In the genomic region with DNA sequence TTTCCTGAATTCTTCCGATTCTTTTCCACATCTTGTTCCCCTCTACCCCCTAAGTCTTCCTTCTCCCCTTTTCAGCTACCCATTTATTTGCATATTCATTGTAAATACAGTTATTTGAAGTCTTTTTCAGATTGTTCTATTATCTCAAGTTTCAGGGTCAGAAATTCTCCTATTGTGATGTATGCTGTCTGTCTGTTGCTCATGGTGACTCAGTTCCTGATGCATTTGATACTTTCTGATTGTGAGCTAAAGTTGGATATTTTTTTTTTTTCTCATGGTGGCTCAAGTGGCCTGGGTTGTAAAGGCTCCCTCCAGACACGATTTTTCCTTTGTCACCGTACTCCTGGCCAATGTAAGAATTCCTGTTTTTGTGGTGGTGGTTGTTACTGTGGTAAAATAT, we compare ENCODE assay signal across 17 cellular contexts. TPM values are rescaled to one million over a fixed set of nuclear protein-coding genes. Genes with fewer than 3 reads are reported as not detected.
A peak's percentile ranks its signal among the peaks of the same experiment; 100 is the strongest.
DNase-seq lines count a peak whose midpoint lies in the region; ATAC-seq and TF ChIP-seq lines count a peak whose summit lies in the region.
"Had no signal": no experiment of that assay in that cellular context is flagged by ENCODE, and none has a peak within 500 bp of the region (broad histone marks: within the 10 kb centered on the region; RNA-seq: fewer than 3 reads in every experiment).

No MANE protein-coding gene starts in this region.

- H3K36me3 Mint-ChIP-seq in activated T-cell treated with anti-CD3 and anti-CD28 coated beads, Interleukin-2, amount 50 U/mL, for 72 hours (ENCODE audit: insufficient read depth in 2 of 2) = no peaks in the 10 kb centered on the region

- peak overlapping the region; percentile 90 for H3K27ac Mint-ChIP-seq in activated T-cell treated with anti-CD3 and anti-CD28 coated beads, Interleukin-2, amount 50 U/mL, for 72 hours

- no peak for DNase-seq in activated T-cell treated with anti-CD3 and anti-CD28 coated beads, Interleukin-2, amount 50 U/mL, for 72 hours
- no peak for DNase-seq in activated T-cell treated with anti-CD3 and anti-CD28 coated beads, Interleukin-2, amount 50 U/mL, for 1 hour
- DNase-seq in adipocyte (ENCODE audit: low read depth) (peak; percentile 34), fibroblast of pulmonary artery (ENCODE audit: low read depth) (peak; percentile 69)
- DNase-seq: activated CD4-positive, alpha-beta T cell treated with anti-CD3 and anti-CD28 coated beads, Interleukin-2, amount 10 ng/mL, durations not matched to agents 24 days and 14 days; KBM-7; mesendoderm; NCI-H1436 treated with DMSO at 0.1 percent for 48 hours; NCI-H510A treated with DMSO at 0.1 percent for 48 hours; OCI-M1; T-helper 2 cell; transverse colon had no signal

- H3K4me3 ChIP-seq in adipocyte (ENCODE audit: low read length) (no peak overlapping the region), fibroblast of pulmonary artery (replicated peaks; ENCODE audit: low read depth, low read length) (no peak overlapping the region)
- H3K4me3 ChIP-seq: A549, transverse colon had no signal

- H3K4me3 Mint-ChIP-seq in activated T-cell treated with anti-CD3 and anti-CD28 coated beads, Interleukin-2, amount 50 U/mL, for 72 hours = peak overlapping the region; percentile 25 to 79
- H3K4me3 Mint-ChIP-seq: activated CD4-positive, alpha-beta T cell treated with anti-CD3 and anti-CD28 coated beads, Interleukin-2, amount 10 ng/mL, durations not matched to agents 24 days and 14 days had no signal

- peak overlapping the region; percentile 99 for H3K27ac ChIP-seq in temporal lobe (ENCODE audit: low read depth, low read length)
- H3K27ac ChIP-seq: A549, transverse colon had no signal

- no peaks in the 10 kb centered on the region for H3K9me3 Mint-ChIP-seq in activated T-cell treated with anti-CD3 and anti-CD28 coated beads, Interleukin-2, amount 50 U/mL, for 72 hours
- H3K9me3 Mint-ChIP-seq: activated CD4-positive, alpha-beta T cell treated with anti-CD3 and anti-CD28 coated beads, Interleukin-2, amount 10 ng/mL, durations not matched to agents 24 days and 14 days had no signal

- H3K27me3 Mint-ChIP-seq in activated T-cell treated with anti-CD3 and anti-CD28 coated beads, Interleukin-2, amount 50 U/mL, for 72 hours (ENCODE audit: low read depth) = peaks cover 6% of the 10 kb centered on the region

- no peaks in the 10 kb centered on the region for H3K9me3 ChIP-seq in adipocyte (ENCODE audit: control insufficient read depth, low read length)
- H3K9me3 ChIP-seq: A549, transverse colon had no signal

- H3K4me1 ChIP-seq in adipocyte (ENCODE audit: control insufficient read depth, insufficient read depth, low read length) = no peaks in the 10 kb centered on the region
- H3K4me1 ChIP-seq: A549, transverse colon had no signal

- H3K27me3 ChIP-seq in adipocyte (replicated peaks; ENCODE audit: control insufficient read depth, insufficient read depth, low read length) = peaks cover 12% of the 10 kb centered on the region
- H3K27me3 ChIP-seq: transverse colon had no signal

- H3K4me1 Mint-ChIP-seq in activated T-cell treated with anti-CD3 and anti-CD28 coated beads, Interleukin-2, amount 50 U/mL, for 72 hours (ENCODE audit: low read depth) = peaks cover 54% of the 10 kb centered on the region

- no peak for TF ChIP-seq CTCF in fibroblast of pulmonary artery (IDR thresholded peaks at IDR 0.05; ENCODE audit: low read length, missing control alignments)

- H3K36me3 ChIP-seq in adipocyte (ENCODE audit: control insufficient read depth, insufficient read depth, low read length, severe bottlenecking) = no peaks in the 10 kb centered on the region
- H3K36me3 ChIP-seq: transverse colon had no signal

- H3K9ac ChIP-seq in adipocyte (ENCODE audit: low read length) = no peak overlapping the region

- ATAC-seq in activated T-cell treated with anti-CD3 and anti-CD28 coated beads, Interleukin-2, amount 50 U/mL, for 72 hours (replicated peaks in 1 of 2) = no peak
- ATAC-seq in GM21447 (IDR thresholded peaks at IDR 0.05; ENCODE audit: unreplicated experiment) (no peak), GM19035 (IDR thresholded peaks at IDR 0.05; ENCODE audit: unreplicated experiment) (no peak), GM18519 (IDR thresholded peaks at IDR 0.05; ENCODE audit: low FRiP score, unreplicated experiment) (no peak)
- ATAC-seq: A549 had no signal

RNA-seq across cellular contexts. Expression of gene PI16, which starts 4.9 kb away (rescaled TPM):
- 1 to 10 TPM in 1 of 2 donors, under 1 TPM in 1; 0.14 to 4.2 TPM for total RNA-seq in activated T-cell treated with anti-CD3 and anti-CD28 coated beads, Interleukin-2, amount 50 U/mL, for 72 hours
- 0.25 TPM for total RNA-seq in temporal lobe
- total RNA-seq: activated CD4-positive, alpha-beta T cell treated with anti-CD3 and anti-CD28 coated beads, Interleukin-2, amount 10 ng/mL, durations not matched to agents 24 days and 14 days had no signal

RNA-seq across cellular contexts. Expression of gene MTCH1, which starts 36.4 kb away (rescaled TPM):
- total RNA-seq in activated T-cell treated with anti-CD3 and anti-CD28 coated beads, Interleukin-2, amount 50 U/mL, for 72 hours = 100 to 1,000 TPM; 116 to 149 TPM
- 131 TPM for total RNA-seq in temporal lobe

RNA-seq across cellular contexts. Expression of gene FGD2, which starts 55.8 kb away (rescaled TPM):
- 1 to 10 TPM; 1.4 to 3.2 TPM for total RNA-seq in activated T-cell treated with anti-CD3 and anti-CD28 coated beads, Interleukin-2, amount 50 U/mL, for 72 hours
- total RNA-seq in temporal lobe = 2.2 TPM

Comparison
In these comparisons a context has a peak if more than half of its experiments do, and no peak if none do; other contexts are left out.
1. DNase-seq: peak in adipocyte (single experiment) and fibroblast of pulmonary artery (single experiment); none in activated T-cell treated with anti-CD3 and anti-CD28 coated beads, Interleukin-2, amount 50 U/mL, for 72 hours (0 of 2) and activated T-cell treated with anti-CD3 and anti-CD28 coated beads, Interleukin-2, amount 50 U/mL, for 1 hour (single experiment).